Comparison of ENCODE assay signal across 7 cellular contexts in the genomic region with DNA sequence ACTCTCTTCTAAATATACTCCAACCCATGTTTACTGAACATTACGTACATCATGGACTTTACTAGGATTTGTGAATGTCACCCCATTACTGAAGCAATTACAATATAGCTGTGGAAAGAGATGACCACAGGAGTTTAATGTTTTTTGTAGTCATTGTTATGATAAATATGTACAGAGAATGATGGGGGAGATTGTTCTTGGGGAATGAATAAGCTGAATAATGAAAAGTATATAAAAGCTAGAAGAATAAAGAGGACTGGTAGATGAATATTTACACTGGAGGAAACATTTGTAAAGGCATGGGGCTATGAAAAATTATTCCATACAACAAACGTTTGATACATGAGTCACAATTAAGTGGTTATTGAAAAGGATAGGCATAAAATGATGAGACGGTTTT.
"Had no signal": no experiment of that assay in that cellular context is flagged by ENCODE, and none has a peak within 500 bp of the region (broad histone marks: within the 10 kb centered on the region; RNA-seq: fewer than 3 reads in every experiment).

No MANE protein-coding gene starts in this region.

- ATAC-seq: HepG2, K562 had no signal

- FAIRE-seq: HepG2, HTR-8/SVneo, K562 had no signal

- H3K4me3 ChIP-seq: K562 had no signal

- H3K4me3 Mint-ChIP-seq: IgD-negative memory B cell had no signal

- H3K36me3 Mint-ChIP-seq: IgD-negative memory B cell had no signal

- H3K27ac ChIP-seq: HL-60 had no signal

- H3K27ac Mint-ChIP-seq: IgD-negative memory B cell had no signal

- H3K27me3 Mint-ChIP-seq: IgD-negative memory B cell had no signal

- H3K4me1 Mint-ChIP-seq: IgD-negative memory B cell had no signal

- DNase-seq: IMR-90, KBM-7 had no signal
